10 cellular contexts compared by ENCODE assay signal in genomic region chr1:1665815-1666251, GRCh38. TPM values are rescaled to one million over a fixed set of nuclear protein-coding genes. Genes with fewer than 3 reads are reported as not detected.
DNase-seq lines count a peak whose midpoint lies in the region; ATAC-seq, FAIRE-seq and TF ChIP-seq lines count a peak whose summit lies in the region.
"Had no signal": no experiment of that assay in that cellular context is flagged by ENCODE, and none has a peak within 500 bp of the region (broad histone marks: within the 10 kb centered on the region; RNA-seq: fewer than 3 reads in every experiment).

No MANE protein-coding gene starts in this region.

- no peak overlapping the region for H3K4me3 ChIP-seq in keratinocyte (ENCODE audit: control insufficient read depth in 2 of 3, extremely low read depth in 1 of 3, insufficient read depth in 2 of 3, low read depth in 1 of 3, low read length in 3 of 3)
- no peak overlapping the region for H3K4me3 ChIP-seq in upper lobe of left lung
- H3K4me3 ChIP-seq: skin epidermis had no signal

- TF ChIP-seq CTCF in keratinocyte (optimal IDR thresholded peaks at IDR 0.05 in 1 of 3, IDR thresholded peaks at IDR 0.05 in 1 of 3, conservative IDR thresholded peaks at IDR 0.05 in 1 of 3; ENCODE audit: extremely low read depth in 1 of 3, insufficient read depth in 2 of 3, low read length in 3 of 3) = peak; percentile 31 to 60 (median 50)
- peak in 5 of 6 experiments; percentile 25 to 51 (median 43) for TF ChIP-seq CTCF in upper lobe of left lung (IDR thresholded peaks at IDR 0.05)

- ATAC-seq in upper lobe of left lung (ENCODE audit: low FRiP score in 2 of 2) = peak in 1 of 2 donors; percentile 45
- no peak for ATAC-seq in GM21723 (IDR thresholded peaks at IDR 0.05; ENCODE audit: unreplicated experiment)

- H2AFZ ChIP-seq in keratinocyte (ENCODE audit: control insufficient read depth, low read length) = no peak overlapping the region

- no peaks in the 10 kb centered on the region for H3K79me2 ChIP-seq in keratinocyte (ENCODE audit: control insufficient read depth, insufficient read depth, low read length)

- no peak for FAIRE-seq in keratinocyte (lab: Jason Lieb, UNC)

- no peak for TF ChIP-seq POLR2A in upper lobe of left lung (IDR thresholded peaks at IDR 0.05)

- 72 to 90% methylated on average over 8 to 25 of the region's 25 CpGs for WGBS in upper lobe of left lung, 2 donors

- H3K27me3 ChIP-seq in keratinocyte (ENCODE audit: control insufficient read depth, extremely low read depth, insufficient read depth, low read length) (no peaks in the 10 kb centered on the region), upper lobe of left lung (no peaks in the 10 kb centered on the region)

- no peak overlapping the region for H3K9ac ChIP-seq in keratinocyte (ENCODE audit: control insufficient read depth, extremely low read depth, insufficient read depth, low read length)

- H3K4me1 ChIP-seq in keratinocyte (ENCODE audit: control insufficient read depth, extremely low read depth, insufficient read depth, low read length) (no peaks in the 10 kb centered on the region), upper lobe of left lung (peaks cover 0 to 3% (median 0%) of the 10 kb centered on the region in 4 donors)

- H3K36me3 ChIP-seq in keratinocyte (ENCODE audit: control insufficient read depth in 2 of 2, extremely low read depth in 1 of 2, insufficient read depth in 2 of 2, low read length in 2 of 2) = peaks cover 10 to 13% of the 10 kb centered on the region in 2 experiments
- H3K36me3 ChIP-seq in upper lobe of left lung = peaks cover 21 to 60% (median 46%) of the 10 kb centered on the region in 4 donors

- H3K9me1 ChIP-seq in keratinocyte (ENCODE audit: control insufficient read depth, extremely low read depth, insufficient read depth, low read length) = no peaks in the 10 kb centered on the region

- H4K20me1 ChIP-seq in keratinocyte (ENCODE audit: control insufficient read depth, extremely low read depth, insufficient read depth, low read length) = no peaks in the 10 kb centered on the region

- DNase-seq in activated effector memory CD4-positive, alpha-beta T cell treated with anti-CD3 and anti-CD28 coated beads, Interleukin-2, amount 50 U/mL, for 16 hours = peak; percentile 76
- DNase-seq in activated effector memory CD4-positive, alpha-beta T cell treated with Interleukin-2 at 50 U/mL for 16 hours = no peak
- peak; percentile 34 for DNase-seq in activated CD8-positive, alpha-beta memory T cell treated with anti-CD3 and anti-CD28 coated beads, Interleukin-2, amount 50 U/mL, for 4 hours
- DNase-seq in keratinocyte (ENCODE audit: low read depth, low spot score) (no peak), upper lobe of left lung (no peak), amniotic stem cell (lab: John Stamatoyannopoulos, UW) (no peak), MV-4-11 (lab: John Stamatoyannopoulos, UW) (no peak)
- DNase-seq: DMS153 had no signal

- dilution Hi-C loops in keratinocyte (cut with MboI; ENCODE audit: extremely low pct_ligation_motif_present, low sequenced_read_pairs) = no loop called here

- H3K9me3 ChIP-seq in keratinocyte (ENCODE audit: control insufficient read depth, low read depth, low read length) (no peaks in the 10 kb centered on the region), upper lobe of left lung (no peaks in the 10 kb centered on the region)

- H3K27ac ChIP-seq in keratinocyte (ENCODE audit: control insufficient read depth, insufficient read depth, low read length) (no peak overlapping the region), upper lobe of left lung (no peak overlapping the region)

- no peak overlapping the region for H3K4me2 ChIP-seq in keratinocyte (ENCODE audit: control insufficient read depth, extremely low read depth, insufficient read depth, low read depth, low read length)

- no peak for TF ChIP-seq EP300 in upper lobe of left lung (IDR thresholded peaks at IDR 0.05)

RNA-seq across cellular contexts. Expression of gene CDK11B, which starts 7.0 kb away (rescaled TPM):
- 4.3 to 5.9 TPM (median 4.6 TPM) in 3 replicates for polyA plus RNA-seq in keratinocyte
- 45.9 TPM for polyA plus RNA-seq in keratinocyte (2011; ENCODE audit: low read depth)
- polyA plus RNA-seq in keratinocyte (2011; cell fraction: cytosol; rRNA removed) = 6.7 and 11.6 TPM in 2 replicates
- 22.5 and 28.5 TPM in 2 replicates for polyA plus RNA-seq in keratinocyte (2011; cell fraction: nucleus; rRNA removed)
- 23.1 and 28.2 TPM in 2 replicates for polyA plus RNA-seq in keratinocyte (2012; ENCODE audit: low replicate concordance)
- 1.6 to 9.7 TPM (median 2.7 TPM) in 3 replicates for polyA minus RNA-seq in keratinocyte
- polyA minus RNA-seq in keratinocyte (2011; cell fraction: cytosol; rRNA and poly(A)+ RNA removed) = 4.0 TPM
- polyA minus RNA-seq in keratinocyte (2011; cell fraction: nucleus; rRNA and poly(A)+ RNA removed) = 5.4 and 7.3 TPM in 2 replicates
- total RNA-seq in upper lobe of left lung = 10 to 100 TPM; 20.8 to 55.5 (median 24.9) TPM

RNA-seq across cellular contexts. Expression of gene SLC35E2B, which starts 26.8 kb away (rescaled TPM):
- 10.3 to 11.5 TPM (median 10.7 TPM) in 3 replicates for polyA plus RNA-seq in keratinocyte
- polyA plus RNA-seq in keratinocyte (2011; ENCODE audit: low read depth) = 4.5 TPM
- polyA plus RNA-seq in keratinocyte (2011; cell fraction: cytosol; rRNA removed) = 8.1 and 9.0 TPM in 2 replicates
- 32.7 and 34.3 TPM in 2 replicates for polyA plus RNA-seq in keratinocyte (2011; cell fraction: nucleus; rRNA removed)
- 14.2 and 15.0 TPM in 2 replicates for polyA plus RNA-seq in keratinocyte (2012; ENCODE audit: low replicate concordance)
- 14.0 to 24.8 TPM (median 17.5 TPM) in 3 replicates for polyA minus RNA-seq in keratinocyte
- 15.2 TPM for polyA minus RNA-seq in keratinocyte (2011; cell fraction: cytosol; rRNA and poly(A)+ RNA removed)
- polyA minus RNA-seq in keratinocyte (2011; cell fraction: nucleus; rRNA and poly(A)+ RNA removed) = 18.4 and 20.4 TPM in 2 replicates
- total RNA-seq in upper lobe of left lung = 100 to 1,000 TPM in 1 of 6 donors, 10 to 100 TPM in 5; 33.0 to 116 (median 47.9) TPM

RNA-seq across cellular contexts. Expression of gene MMP23B, which starts 33.9 kb away (rescaled TPM):
- polyA plus RNA-seq in keratinocyte = 0.07 to 0.17 TPM in 2 of 3 replicates, not detected in the other
- not detected for polyA plus RNA-seq in keratinocyte (2011; ENCODE audit: low read depth)
- 0.09 TPM in 1 of 2 replicates, not detected in the other for polyA plus RNA-seq in keratinocyte (2011; cell fraction: cytosol; rRNA removed)
- polyA plus RNA-seq in keratinocyte (2011; cell fraction: nucleus; rRNA removed) = 0.51 and 0.69 TPM in 2 replicates
- polyA plus RNA-seq in keratinocyte (2012; ENCODE audit: low replicate concordance) = 0.22 TPM in 1 of 2 replicates, not detected in the other
- polyA minus RNA-seq in keratinocyte = not detected in 3 replicates
- not detected for polyA minus RNA-seq in keratinocyte (2011; cell fraction: cytosol; rRNA and poly(A)+ RNA removed)
- polyA minus RNA-seq in keratinocyte (2011; cell fraction: nucleus; rRNA and poly(A)+ RNA removed) = not detected in 2 replicates
- total RNA-seq in upper lobe of left lung = 10 to 100 TPM in 5 of 6 donors, not detected in 1; 13.6 to 79.3 (median 33.0) TPM

RNA-seq across cellular contexts. Expression of gene MIB2, which starts 50.5 kb away (rescaled TPM):
- 13.9 to 34.7 TPM (median 16.6 TPM) in 3 replicates for polyA plus RNA-seq in keratinocyte
- 12.1 TPM for polyA plus RNA-seq in keratinocyte (2011; ENCODE audit: low read depth)
- 6.2 and 26.1 TPM in 2 replicates for polyA plus RNA-seq in keratinocyte (2011; cell fraction: cytosol; rRNA removed)
- polyA plus RNA-seq in keratinocyte (2011; cell fraction: nucleus; rRNA removed) = 44.9 and 67.6 TPM in 2 replicates
- polyA plus RNA-seq in keratinocyte (2012; ENCODE audit: low replicate concordance) = 24.1 and 47.6 TPM in 2 replicates
- 7.9 to 11.2 TPM (median 9.9 TPM) in 3 replicates for polyA minus RNA-seq in keratinocyte
- 57.9 TPM for polyA minus RNA-seq in keratinocyte (2011; cell fraction: cytosol; rRNA and poly(A)+ RNA removed)
- 26.8 and 38.9 TPM in 2 replicates for polyA minus RNA-seq in keratinocyte (2011; cell fraction: nucleus; rRNA and poly(A)+ RNA removed)
- 100 to 1,000 TPM in 3 of 6 donors, 10 to 100 TPM in 3; 52.7 to 284 (median 84.7) TPM for total RNA-seq in upper lobe of left lung

RNA-seq across cellular contexts. Expression of gene CDK11A, which starts 58.3 kb away (rescaled TPM):
- polyA plus RNA-seq in keratinocyte = 3.5 to 5.3 TPM (median 3.9 TPM) in 3 replicates
- 56.8 TPM for polyA plus RNA-seq in keratinocyte (2011; ENCODE audit: low read depth)
- 2.1 and 5.2 TPM in 2 replicates for polyA plus RNA-seq in keratinocyte (2011; cell fraction: cytosol; rRNA removed)
- 36.3 and 50.5 TPM in 2 replicates for polyA plus RNA-seq in keratinocyte (2011; cell fraction: nucleus; rRNA removed)
- polyA plus RNA-seq in keratinocyte (2012; ENCODE audit: low replicate concordance) = 13.0 and 29.7 TPM in 2 replicates
- polyA minus RNA-seq in keratinocyte = 4.1 to 12.6 TPM (median 4.7 TPM) in 3 replicates
- 229 TPM for polyA minus RNA-seq in keratinocyte (2011; cell fraction: cytosol; rRNA and poly(A)+ RNA removed)
- 11.9 and 14.7 TPM in 2 replicates for polyA minus RNA-seq in keratinocyte (2011; cell fraction: nucleus; rRNA and poly(A)+ RNA removed)
- total RNA-seq in upper lobe of left lung = 100 to 1,000 TPM in 2 of 6 donors, 10 to 100 TPM in 4; 23.9 to 417 (median 54.5) TPM

Comparison
In these comparisons a context has a peak if more than half of its experiments do, and no peak if none do; other contexts are left out.
1. DNase-seq: peak in activated effector memory CD4-positive, alpha-beta T cell treated with anti-CD3 and anti-CD28 coated beads, Interleukin-2, amount 50 U/mL, for 16 hours (single experiment) and activated CD8-positive, alpha-beta memory T cell treated with anti-CD3 and anti-CD28 coated beads, Interleukin-2, amount 50 U/mL, for 4 hours (single experiment); none in activated effector memory CD4-positive, alpha-beta T cell treated with Interleukin-2 at 50 U/mL for 16 hours (single experiment), keratinocyte (single experiment), upper lobe of left lung (0 of 2), amniotic stem cell (single experiment) and MV-4-11 (single experiment).